ENCODE assay signal across 1 cellular context in the genomic region with DNA sequence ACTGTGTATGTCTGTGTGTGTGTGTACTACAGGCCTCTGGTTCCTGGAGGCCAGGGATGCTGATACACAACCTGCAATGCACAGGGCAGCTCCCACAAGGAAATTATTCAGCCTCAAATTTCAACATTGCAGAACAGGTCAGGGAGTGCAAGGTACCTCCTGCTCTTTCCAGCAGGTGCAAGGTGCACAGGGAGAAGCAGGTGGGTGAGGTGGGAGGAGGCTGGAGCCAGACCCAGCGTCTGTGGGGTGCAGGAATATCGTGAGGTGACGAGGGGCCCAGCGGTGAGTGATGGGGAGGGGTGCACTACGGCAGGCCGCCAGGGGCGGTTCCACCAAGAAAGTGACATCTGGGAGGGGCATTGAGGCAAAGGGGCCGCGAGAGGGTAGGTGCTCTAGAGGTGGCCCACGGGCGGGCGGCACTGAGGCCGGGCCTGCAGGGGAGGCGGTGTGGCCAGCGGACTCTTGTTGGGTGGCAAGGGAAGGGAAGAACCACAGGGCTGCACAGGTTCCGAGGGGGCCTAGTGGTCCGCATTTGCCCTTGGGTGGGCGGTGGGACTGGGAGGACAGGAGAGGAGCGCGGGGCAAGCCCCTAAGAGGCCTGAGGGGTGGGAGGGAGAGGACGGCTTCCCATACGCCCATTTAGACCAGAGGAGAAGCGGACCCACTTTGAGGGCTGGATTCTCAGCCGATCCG.
TF ChIP-seq lines count a peak whose summit lies in the region.

No MANE protein-coding gene starts in this region.

TF ChIP-seq in HepG2, 621 proteins besides CTCF, POLR2A, EP300 and RAD21:
- TF ChIP-seq, protein P1, sequence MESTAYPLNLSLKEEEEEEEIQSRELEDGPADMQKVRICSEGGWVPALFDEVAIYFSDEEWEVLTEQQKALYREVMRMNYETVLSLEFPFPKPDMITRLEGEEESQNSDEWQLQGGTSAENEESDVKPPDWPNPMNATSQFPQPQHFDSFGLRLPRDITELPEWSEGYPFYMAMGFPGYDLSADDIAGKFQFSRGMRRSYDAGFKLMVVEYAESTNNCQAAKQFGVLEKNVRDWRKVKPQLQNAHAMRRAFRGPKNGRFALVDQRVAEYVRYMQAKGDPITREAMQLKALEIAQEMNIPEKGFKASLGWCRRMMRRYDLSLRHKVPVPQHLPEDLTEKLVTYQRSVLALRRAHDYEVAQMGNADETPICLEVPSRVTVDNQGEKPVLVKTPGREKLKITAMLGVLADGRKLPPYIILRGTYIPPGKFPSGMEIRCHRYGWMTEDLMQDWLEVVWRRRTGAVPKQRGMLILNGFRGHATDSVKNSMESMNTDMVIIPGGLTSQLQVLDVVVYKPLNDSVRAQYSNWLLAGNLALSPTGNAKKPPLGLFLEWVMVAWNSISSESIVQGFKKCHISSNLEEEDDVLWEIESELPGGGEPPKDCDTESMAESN (CRISPR knock-in tag; conservative IDR thresholded peaks at IDR 0.05), result no peak
- TF ChIP-seq SP2 (CRISPR knock-in tag; IDR thresholded peaks at IDR 0.05) (no peak), ZNF274 (CRISPR knock-in tag; IDR thresholded peaks at IDR 0.05) (no peak), TBP (CRISPR knock-in tag; IDR thresholded peaks at IDR 0.05) (no peak), NONO (IDR thresholded peaks at IDR 0.05) (no peak), NONO (CRISPR knock-in tag; conservative IDR thresholded peaks at IDR 0.05) (no peak), PLRG1 (conservative IDR thresholded peaks at IDR 0.05) (no peak)
